Comparison of ENCODE assay signal across 2 cellular contexts in genomic region chr10:43961523-43962345, GRCh38.
A peak's percentile ranks its signal among the peaks of the same experiment; 100 is the strongest.
TF ChIP-seq lines count a peak whose summit lies in the region.

No MANE protein-coding gene starts in this region.

TF ChIP-seq in H1, 55 proteins besides CTCF, POLR2A, EP300 and RAD21:
- TF ChIP-seq MAFK (IDR thresholded peaks at IDR 0.05; ENCODE audit: low read depth, low read length) (no peak), CBX8 (IDR thresholded peaks at IDR 0.05; ENCODE audit: borderline replicate concordance, low read depth, low read length) (no peak), EZH2 (IDR thresholded peaks at IDR 0.05; ENCODE audit: low read depth, low read length, severe bottlenecking) (no peak), TEAD4 (IDR thresholded peaks at IDR 0.05; ENCODE audit: low read depth, low read length) (no peak), SIN3A (conservative IDR thresholded peaks at IDR 0.05 in 1 of 2, IDR thresholded peaks at IDR 0.05 in 1 of 2; ENCODE audit: low read depth in 1 of 2, low read length in 2 of 2) (no peak), BRCA1 (IDR thresholded peaks at IDR 0.05; ENCODE audit: low read depth, low read length) (no peak), KDM4A (IDR thresholded peaks at IDR 0.05; ENCODE audit: low read depth, low read length, severe bottlenecking) (no peak), FOSL1 (IDR thresholded peaks at IDR 0.05; ENCODE audit: insufficient read depth, low read depth, low read length) (no peak), YY1 (IDR thresholded peaks at IDR 0.05; ENCODE audit: low read depth, low read length) (no peak), TBP (IDR thresholded peaks at IDR 0.05; ENCODE audit: low read depth, low read length) (no peak), NRF1 (IDR thresholded peaks at IDR 0.05; ENCODE audit: low read depth, low read length) (no peak)
- TF ChIP-seq, protein P1, sequence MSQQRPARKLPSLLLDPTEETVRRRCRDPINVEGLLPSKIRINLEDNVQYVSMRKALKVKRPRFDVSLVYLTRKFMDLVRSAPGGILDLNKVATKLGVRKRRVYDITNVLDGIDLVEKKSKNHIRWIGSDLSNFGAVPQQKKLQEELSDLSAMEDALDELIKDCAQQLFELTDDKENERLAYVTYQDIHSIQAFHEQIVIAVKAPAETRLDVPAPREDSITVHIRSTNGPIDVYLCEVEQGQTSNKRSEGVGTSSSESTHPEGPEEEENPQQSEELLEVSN (IDR thresholded peaks at IDR 0.05): no peak

TF ChIP-seq in HepG2, 621 proteins besides CTCF, POLR2A, EP300 and RAD21:
- TF ChIP-seq ZNF484 (CRISPR knock-in tag; IDR thresholded peaks at IDR 0.05; ENCODE audit: borderline replicate concordance, low read depth) (no peak), ZNF232 (CRISPR knock-in tag; IDR thresholded peaks at IDR 0.05; ENCODE audit: borderline replicate concordance) (no peak), CREB1 (IDR thresholded peaks at IDR 0.05) (peak; percentile 51), CREB1 (CRISPR knock-in tag; IDR thresholded peaks at IDR 0.05) (no peak), ZNF550 (CRISPR knock-in tag; IDR thresholded peaks at IDR 0.05; ENCODE audit: borderline replicate concordance) (no peak), ZNF101 (CRISPR knock-in tag; IDR thresholded peaks at IDR 0.05; ENCODE audit: borderline replicate concordance, low read depth) (no peak), ZNF136 (CRISPR knock-in tag; IDR thresholded peaks at IDR 0.05; ENCODE audit: low read depth) (no peak)
- TF ChIP-seq, protein P2, sequence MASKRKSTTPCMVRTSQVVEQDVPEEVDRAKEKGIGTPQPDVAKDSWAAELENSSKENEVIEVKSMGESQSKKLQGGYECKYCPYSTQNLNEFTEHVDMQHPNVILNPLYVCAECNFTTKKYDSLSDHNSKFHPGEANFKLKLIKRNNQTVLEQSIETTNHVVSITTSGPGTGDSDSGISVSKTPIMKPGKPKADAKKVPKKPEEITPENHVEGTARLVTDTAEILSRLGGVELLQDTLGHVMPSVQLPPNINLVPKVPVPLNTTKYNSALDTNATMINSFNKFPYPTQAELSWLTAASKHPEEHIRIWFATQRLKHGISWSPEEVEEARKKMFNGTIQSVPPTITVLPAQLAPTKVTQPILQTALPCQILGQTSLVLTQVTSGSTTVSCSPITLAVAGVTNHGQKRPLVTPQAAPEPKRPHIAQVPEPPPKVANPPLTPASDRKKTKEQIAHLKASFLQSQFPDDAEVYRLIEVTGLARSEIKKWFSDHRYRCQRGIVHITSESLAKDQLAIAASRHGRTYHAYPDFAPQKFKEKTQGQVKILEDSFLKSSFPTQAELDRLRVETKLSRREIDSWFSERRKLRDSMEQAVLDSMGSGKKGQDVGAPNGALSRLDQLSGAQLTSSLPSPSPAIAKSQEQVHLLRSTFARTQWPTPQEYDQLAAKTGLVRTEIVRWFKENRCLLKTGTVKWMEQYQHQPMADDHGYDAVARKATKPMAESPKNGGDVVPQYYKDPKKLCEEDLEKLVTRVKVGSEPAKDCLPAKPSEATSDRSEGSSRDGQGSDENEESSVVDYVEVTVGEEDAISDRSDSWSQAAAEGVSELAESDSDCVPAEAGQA (IDR thresholded peaks at IDR 0.05; ENCODE audit: low read depth): no peak
- TF ChIP-seq, protein P2 (CRISPR knock-in tag; IDR thresholded peaks at IDR 0.05; ENCODE audit: borderline replicate concordance): no peak
TF ChIP-seq in HepG2: peak in this region for 1.
